ENCODE assay signal across 26 cellular contexts in genomic region chr1:216662681-216663080, GRCh38.
"Had no signal": no experiment of that assay in that cellular context is flagged by ENCODE, and none has a peak within 500 bp of the region (broad histone marks: within the 10 kb centered on the region; RNA-seq: fewer than 3 reads in every experiment).

No MANE protein-coding gene starts in this region.

- H3K9me3 ChIP-seq: body of pancreas, esophagus muscularis mucosa, gastrocnemius medialis, heart left ventricle had no signal

- H3K27ac ChIP-seq: body of pancreas, esophagus muscularis mucosa, foreskin keratinocyte, gastrocnemius medialis, heart left ventricle had no signal

- H3K4me3 ChIP-seq: body of pancreas, esophagus muscularis mucosa, gastrocnemius medialis, heart left ventricle had no signal

- DNase-seq: activated CD4-positive, alpha-beta memory T cell treated with anti-CD3 and anti-CD28 coated beads, Interleukin-2, amount 10 ng/mL, durations not matched to agents 7 days and 5 days; activated CD4-positive, alpha-beta T cell treated with anti-CD3 and anti-CD28 coated beads for 1 hour; activated CD4-positive, alpha-beta T cell treated with anti-CD3 and anti-CD28 coated beads for 4 hours; activated CD4-positive, alpha-beta T cell treated with anti-CD3 and anti-CD28 coated beads, Interleukin-2, amount 10 ng/mL, durations not matched to agents 7 days and 5 days; activated CD4-positive, alpha-beta T cell treated with anti-CD3 and anti-CD28 coated beads, Interleukin-2, amount 50 U/mL, for 4 hours; activated effector memory CD4-positive, alpha-beta T cell treated with Interleukin-2 at 50 U/mL for 16 hours; activated gamma-delta T cell treated with Interleukin-2 at 50 U/mL for 16 hours; activated naive CD4-positive, alpha-beta T cell treated with anti-CD3 and anti-CD28 coated beads, Interleukin-2, amount 50 U/mL, for 16 hours; activated naive CD4-positive, alpha-beta T cell treated with Interleukin-2 at 50 U/mL for 16 hours; activated T-cell treated with anti-CD3 and anti-CD28 coated beads, Interleukin-2, amount 50 U/mL, for 4 hours; amniotic stem cell; anterior cingulate cortex; body of pancreas; caudate nucleus; cortex of kidney; dermis blood vessel endothelial cell; effector CD4-positive, alpha-beta T cell; effector memory CD8-positive, alpha-beta T cell; erythroblast; foreskin keratinocyte; gastrocnemius medialis; glutamatergic neuron; heart left ventricle; T-helper 2 cell had no signal

- H3K4me1 ChIP-seq: body of pancreas, foreskin keratinocyte, gastrocnemius medialis had no signal

- ATAC-seq: activated T-cell treated with anti-CD3 and anti-CD28 coated beads, Interleukin-2, amount 50 U/mL, for 4 hours; activated T-helper 17 cell treated with anti-CD3 and anti-CD28 coated beads, Interleukin-2, amount 50 U/mL, for 72 hours; body of pancreas; effector memory CD8-positive, alpha-beta T cell; foreskin keratinocyte; gastrocnemius medialis; heart left ventricle had no signal

- H3K36me3 ChIP-seq: esophagus muscularis mucosa, gastrocnemius medialis, heart left ventricle had no signal

- H3K27me3 ChIP-seq: body of pancreas, esophagus muscularis mucosa, foreskin keratinocyte, gastrocnemius medialis, heart left ventricle had no signal
